In the genomic region with DNA sequence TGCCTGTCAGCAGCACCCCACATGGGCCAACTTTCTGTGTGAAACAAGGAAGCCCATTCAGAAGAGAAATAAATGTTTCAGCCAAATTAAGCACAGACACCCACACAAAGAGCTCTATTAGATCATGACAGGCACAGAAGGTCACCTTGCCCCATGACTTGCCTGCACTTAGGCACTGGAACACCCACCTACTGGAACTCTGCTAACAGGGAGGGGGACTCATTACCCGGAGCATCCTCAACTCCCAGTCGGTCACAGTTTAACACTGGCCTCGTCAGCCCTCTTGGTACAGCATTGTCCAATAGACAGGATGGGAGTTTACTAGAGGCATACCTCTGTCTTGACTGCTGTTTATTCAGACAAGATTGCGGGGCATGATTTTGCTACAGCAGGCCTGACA, we compare ENCODE assay signal across 11 cellular contexts. TPM values are rescaled to one million over a fixed set of nuclear protein-coding genes. Genes with fewer than 3 reads are reported as not detected.
DNase-seq lines count a peak whose midpoint lies in the region; ATAC-seq and TF ChIP-seq lines count a peak whose summit lies in the region.
"Had no signal": no experiment of that assay in that cellular context is flagged by ENCODE, and none has a peak within 500 bp of the region (broad histone marks: within the 10 kb centered on the region; RNA-seq: fewer than 3 reads in every experiment).

No MANE protein-coding gene starts in this region.

- POLR2A ChIA-PET in activated naive CD8-positive, alpha-beta T cell treated with anti-CD3 and anti-CD28 coated beads, Interleukin-2, amount 10 ng/mL, durations not matched to agents 7 days and 5 days (lab: Charles Lee), result interaction anchor here (2.8 kb wide), 1 partner anchor 119 kb away, joined by 11 read pairs; the partner anchor contains the start of gene SIRT5

- H3K36me3 Mint-ChIP-seq in activated naive CD4-positive, alpha-beta T cell treated with anti-CD3 and anti-CD28 coated beads for 36 hours (ENCODE audit: low read depth), result peaks cover 1% of the 10 kb centered on the region
- H3K36me3 Mint-ChIP-seq in activated naive CD8-positive, alpha-beta T cell treated with anti-CD3 and anti-CD28 coated beads, Interleukin-2, amount 10 ng/mL, durations not matched to agents 7 days and 5 days, result peaks cover 9% of the 10 kb centered on the region

- no peaks in the 10 kb centered on the region for H3K9me3 ChIP-seq in tibial nerve

- peaks cover 0 to 44% (median 27%) of the 10 kb centered on the region in 4 donors for H3K4me1 ChIP-seq in tibial nerve

- WGBS in tibial nerve, 2 donors, result 34 to 41% methylated on average over 4 of the region's 4 CpGs

- CTCF ChIA-PET in activated naive CD4-positive, alpha-beta T cell treated with anti-CD3 and anti-CD28 coated beads for 36 hours (lab: Charles Lee), result interaction anchor here (1.0 to 1.3 kb wide), 2 partner anchors 18 to 116 kb away, joined by 3 read pairs; no protein-coding TSS in a partner anchor

- H3K36me3 ChIP-seq in tibial nerve, result peaks cover 0 to 12% (median 0%) of the 10 kb centered on the region in 3 donors

- DNase-seq in activated naive CD4-positive, alpha-beta T cell treated with anti-CD3 and anti-CD28 coated beads for 36 hours, result no peak
- no peak for DNase-seq in activated naive CD4-positive, alpha-beta T cell treated with anti-CD3 and anti-CD28 coated beads, Interleukin-2, amount 50 U/mL, for 16 hours
- no peak for DNase-seq in activated naive CD8-positive, alpha-beta T cell treated with anti-CD3 and anti-CD28 coated beads, Interleukin-2, amount 10 ng/mL, durations not matched to agents 7 days and 5 days
- peak; percentile 41 for DNase-seq in left lobe of liver (ENCODE audit: low spot score)
- no peak for DNase-seq in tibial nerve (ENCODE audit: low spot score in 2 of 2)
- DNase-seq in KG1 (lab: John Stamatoyannopoulos, UW), result no peak
- DNase-seq in NCI-H524 treated with DMSO at 0.1 percent for 48 hours (lab: John Stamatoyannopoulos, UW), result no peak
- no peak for DNase-seq in DMS114 treated with DMSO at 0.1 percent for 48 hours (lab: John Stamatoyannopoulos, UW; ENCODE audit: unreplicated experiment)
- DNase-seq: left cardiac atrium, NCI-H446 treated with DMSO at 0.1 percent for 48 hours had no signal

- H3K4me3 ChIP-seq in tibial nerve, result no peak overlapping the region

- no peak overlapping the region for H3K4me3 Mint-ChIP-seq in activated naive CD4-positive, alpha-beta T cell treated with anti-CD3 and anti-CD28 coated beads for 36 hours
- H3K4me3 Mint-ChIP-seq in activated naive CD8-positive, alpha-beta T cell treated with anti-CD3 and anti-CD28 coated beads, Interleukin-2, amount 10 ng/mL, durations not matched to agents 7 days and 5 days, result no peak overlapping the region

- TF ChIP-seq CTCF in tibial nerve (IDR thresholded peaks at IDR 0.05), result no peak

- no peaks in the 10 kb centered on the region for H3K27me3 ChIP-seq in tibial nerve

- peak overlapping the region; percentile 50 for H3K27ac Mint-ChIP-seq in activated naive CD4-positive, alpha-beta T cell treated with anti-CD3 and anti-CD28 coated beads for 36 hours
- peak overlapping the region; percentile 94 for H3K27ac Mint-ChIP-seq in activated naive CD8-positive, alpha-beta T cell treated with anti-CD3 and anti-CD28 coated beads, Interleukin-2, amount 10 ng/mL, durations not matched to agents 7 days and 5 days

- intact Hi-C loops in activated naive CD4-positive, alpha-beta T cell treated with anti-CD3 and anti-CD28 coated beads for 36 hours (cut with micrococcal nuclease), result loop anchor here (2.0 kb wide), 3 partner anchors 23 to 311 kb away; no protein-coding TSS in a partner anchor

- TF ChIP-seq POLR2A in tibial nerve (IDR thresholded peaks at IDR 0.05), result no peak

- H3K27ac ChIP-seq in tibial nerve, result peak overlapping the region in 3 of 4 donors; percentile 20 to 51 (median 50)

- no peaks in the 10 kb centered on the region for H3K27me3 Mint-ChIP-seq in activated naive CD4-positive, alpha-beta T cell treated with anti-CD3 and anti-CD28 coated beads for 36 hours (ENCODE audit: low read depth)
- H3K27me3 Mint-ChIP-seq in activated naive CD8-positive, alpha-beta T cell treated with anti-CD3 and anti-CD28 coated beads, Interleukin-2, amount 10 ng/mL, durations not matched to agents 7 days and 5 days, result no peaks in the 10 kb centered on the region

- H3K9me3 Mint-ChIP-seq in activated naive CD4-positive, alpha-beta T cell treated with anti-CD3 and anti-CD28 coated beads for 36 hours, result no peaks in the 10 kb centered on the region
- H3K9me3 Mint-ChIP-seq in activated naive CD8-positive, alpha-beta T cell treated with anti-CD3 and anti-CD28 coated beads, Interleukin-2, amount 10 ng/mL, durations not matched to agents 7 days and 5 days, result no peaks in the 10 kb centered on the region

- TF ChIP-seq EP300 in tibial nerve (IDR thresholded peaks at IDR 0.05), result no peak

- H3K4me1 Mint-ChIP-seq in activated naive CD4-positive, alpha-beta T cell treated with anti-CD3 and anti-CD28 coated beads for 36 hours (ENCODE audit: low read depth), result peaks cover 45% of the 10 kb centered on the region
- H3K4me1 Mint-ChIP-seq in activated naive CD8-positive, alpha-beta T cell treated with anti-CD3 and anti-CD28 coated beads, Interleukin-2, amount 10 ng/mL, durations not matched to agents 7 days and 5 days, result peaks cover 35% of the 10 kb centered on the region

- ATAC-seq in activated naive CD8-positive, alpha-beta T cell treated with anti-CD3 and anti-CD28 coated beads, Interleukin-2, amount 10 ng/mL, durations not matched to agents 7 days and 5 days (ENCODE audit: low read depth), result no peak
- ATAC-seq in left lobe of liver, result peak; percentile 37
- ATAC-seq: HCT116 had no signal

RNA-seq across cellular contexts. Expression of gene GFOD1, which starts 31.8 kb away (rescaled TPM):
- 1 to 10 TPM; 3.7 to 4.2 TPM for total RNA-seq in activated naive CD4-positive, alpha-beta T cell treated with anti-CD3 and anti-CD28 coated beads for 36 hours
- total RNA-seq in activated naive CD8-positive, alpha-beta T cell treated with anti-CD3 and anti-CD28 coated beads, Interleukin-2, amount 10 ng/mL, durations not matched to agents 7 days and 5 days, result 1 to 10 TPM; 5.2 to 5.9 TPM
- total RNA-seq in left lobe of liver (9.6 TPM), tibial nerve (10 to 100 TPM; 21.8 to 49.4 (median 31.1) TPM)
